14 cellular contexts compared by ENCODE assay signal in genomic region chr12:75961878-75962277, GRCh38.
DNase-seq lines count a peak whose midpoint lies in the region; ATAC-seq and TF ChIP-seq lines count a peak whose summit lies in the region.
"Had no signal": no experiment of that assay in that cellular context is flagged by ENCODE, and none has a peak within 500 bp of the region (broad histone marks: within the 10 kb centered on the region; RNA-seq: fewer than 3 reads in every experiment).

No MANE protein-coding gene starts in this region.

- CTCF ChIA-PET in IMR-90 (lab: Yijun Ruan, JAX) = interaction anchor here (0.6 to 1.3 kb wide), 2 partner anchors 11 to 13 kb away, joined by 3 read pairs; no protein-coding TSS in a partner anchor

- TF ChIP-seq EP300 in gastroesophageal sphincter (IDR thresholded peaks at IDR 0.05) = no peak

- no peak overlapping the region for H2BK5ac ChIP-seq in IMR-90 (ENCODE audit: low read depth, low read length, poor library complexity, severe bottlenecking)
- H2BK5ac ChIP-seq in trophoblast cell (ENCODE audit: low read depth, low read length, poor library complexity) = no peak overlapping the region

- no peak overlapping the region for H2AK9ac ChIP-seq in IMR-90 (replicated peaks; ENCODE audit: low read depth, low read length, poor library complexity)

- WGBS in IMR-90 (ENCODE audit: extremely low coverage in 2 of 2, insufficient read length in 1 of 2), 2 experiments = 100% methylated on average over 1 of the region's 4 CpGs; no CpG with 5 or more reads in 1 of the 2 experiments
- no CpG with 5 or more reads among the region's 4 CpGs for WGBS in trophoblast cell (ENCODE audit: extremely low coverage, insufficient coverage, insufficient read length)
- WGBS in gastroesophageal sphincter (ENCODE audit: low coverage in 1 of 2), 2 donors = 100% methylated on average over 1 to 3 of the region's 4 CpGs
- WGBS in heart left ventricle, 4 donors = 95 to 99% (median 98%) methylated on average over 4 of the region's 4 CpGs

- no peak overlapping the region for H3K56ac ChIP-seq in IMR-90 (ENCODE audit: extremely low read depth, insufficient read depth, low read length)

- H4K20me1 ChIP-seq in IMR-90 (ENCODE audit: insufficient read depth, low read length) = no peaks in the 10 kb centered on the region

- no peaks in the 10 kb centered on the region for H3K36me3 ChIP-seq in IMR-90 (ENCODE audit: control insufficient read depth, insufficient read depth, low read length)
- H3K36me3 ChIP-seq in trophoblast cell (ENCODE audit: control insufficient read depth in 1 of 2, insufficient read depth in 2 of 2, low read length in 2 of 2) = no peaks in the 10 kb centered on the region
- H3K36me3 ChIP-seq in gastroesophageal sphincter = no peaks in the 10 kb centered on the region
- no peaks in the 10 kb centered on the region for H3K36me3 ChIP-seq in heart left ventricle
- H3K36me3 ChIP-seq: BE2C had no signal

- no peak overlapping the region for H2BK20ac ChIP-seq in IMR-90 (ENCODE audit: low read depth, low read length)

- H2AFZ ChIP-seq in IMR-90 (replicated peaks; ENCODE audit: low read length, poor library complexity) (peak overlapping the region; percentile 18), trophoblast cell (ENCODE audit: insufficient read depth, low read length, poor library complexity) (no peak overlapping the region)

- dilution Hi-C loops in IMR-90 (cut with HindIII; ENCODE audit: low sequenced_read_pairs, unreplicated experiment) = no loop called here

- H3K4me2 ChIP-seq in IMR-90 (ENCODE audit: low read depth, low read length) (no peak overlapping the region), trophoblast cell (ENCODE audit: low read length) (no peak overlapping the region)
- H3K4me2 ChIP-seq: A549 had no signal

- peaks cover 1% of the 10 kb centered on the region for H3K79me2 ChIP-seq in trophoblast cell (ENCODE audit: control insufficient read depth, insufficient read depth, low read length, poor library complexity)

- no peak overlapping the region; the same call in 2 of the 3 replicates for H2BK15ac ChIP-seq in IMR-90 (ENCODE audit: low read depth, low read length)

- H3K27ac ChIP-seq in IMR-90 (ENCODE audit: insufficient read depth, low read length) (no peak overlapping the region), trophoblast cell (ENCODE audit: low read depth, low read length) (no peak overlapping the region), gastroesophageal sphincter (no peak overlapping the region), heart left ventricle (no peak overlapping the region)
- H3K27ac ChIP-seq: C4-2B had no signal

- no peak for ATAC-seq in IMR-90 (ENCODE audit: low read depth)
- peak; percentile 75 for ATAC-seq in esophagus mucosa
- no peak for ATAC-seq in gastroesophageal sphincter
- no peak for ATAC-seq in heart left ventricle
- ATAC-seq: A549 had no signal

- no peak for TF ChIP-seq POLR2A in IMR-90 (IDR thresholded peaks at IDR 0.05; ENCODE audit: low read depth, low read length)
- TF ChIP-seq POLR2A in gastroesophageal sphincter (IDR thresholded peaks at IDR 0.05) = no peak
- no peak for TF ChIP-seq POLR2A in heart left ventricle (IDR thresholded peaks at IDR 0.05)

- DNase-seq in IMR-90 (no peak), SW480 (ENCODE audit: low spot score) (peak; percentile 91), trophoblast cell (no peak), heart left ventricle (no peak)
- DNase-seq in effector CD4-positive, alpha-beta T cell = no peak
- DNase-seq: BE2C; CD4-positive, alpha-beta memory T cell; COR-L47; DND-41; GDM1 had no signal

- H3K9ac ChIP-seq in IMR-90 (ENCODE audit: low read depth, low read length) (no peak overlapping the region), trophoblast cell (ENCODE audit: low read length) (no peak overlapping the region)

- no peak overlapping the region for H3K14ac ChIP-seq in IMR-90 (replicated peaks; ENCODE audit: low read depth, low read length)
- H3K14ac ChIP-seq in trophoblast cell (ENCODE audit: low read length) = no peak overlapping the region

- H2BK120ac ChIP-seq in IMR-90 (ENCODE audit: low read depth, low read length) (no peak overlapping the region), trophoblast cell (ENCODE audit: insufficient read depth, low read length, poor library complexity) (no peak overlapping the region)

- in situ Hi-C loops in IMR-90 (cut with MboI; ENCODE audit: low sequenced_read_pairs) = no loop called here

- POLR2A ChIA-PET in IMR-90 (lab: Charles Lee; ENCODE audit: unreplicated experiment) = no interaction called here

- H3K4ac ChIP-seq in IMR-90 (ENCODE audit: low read depth, low read length) (no peak overlapping the region; the same call in 1 of the 2 replicates), trophoblast cell (ENCODE audit: low read depth, low read length) (no peak overlapping the region)

- TF ChIP-seq RAD21 in IMR-90 (IDR thresholded peaks at IDR 0.05; ENCODE audit: low read length) = no peak

- peaks cover 12% of the 10 kb centered on the region for H3K4me1 ChIP-seq in IMR-90 (ENCODE audit: control insufficient read depth, insufficient read depth, low read length)
- peaks cover 0 to 3% of the 10 kb centered on the region in 2 experiments for H3K4me1 ChIP-seq in trophoblast cell (ENCODE audit: control insufficient read depth in 1 of 2, insufficient read depth in 2 of 2, low read length in 2 of 2)
- no peaks in the 10 kb centered on the region for H3K4me1 ChIP-seq in gastroesophageal sphincter
- H3K4me1 ChIP-seq in heart left ventricle = peaks cover 0 to 20% (median 8%) of the 10 kb centered on the region in 12 donors
- H3K4me1 ChIP-seq: BE2C had no signal

- no peaks in the 10 kb centered on the region for H3K9me3 ChIP-seq in IMR-90 (ENCODE audit: control insufficient read depth, insufficient read depth, low read length)
- H3K9me3 ChIP-seq in trophoblast cell (ENCODE audit: insufficient read depth, low read depth, low read length) = peaks cover 1% of the 10 kb centered on the region
- H3K9me3 ChIP-seq in gastroesophageal sphincter = no peaks in the 10 kb centered on the region
- no peaks in the 10 kb centered on the region for H3K9me3 ChIP-seq in heart left ventricle
- H3K9me3 ChIP-seq: A549, BE2C had no signal

- H3K23ac ChIP-seq in IMR-90 (ENCODE audit: low read depth, low read length) (no peak overlapping the region), trophoblast cell (ENCODE audit: low read length) (no peak overlapping the region)

- no peak overlapping the region for H4K91ac ChIP-seq in IMR-90 (ENCODE audit: insufficient read depth, low read depth, low read length)
- H4K91ac ChIP-seq in trophoblast cell (ENCODE audit: low read depth, low read length) = no peak overlapping the region

- no peak for TF ChIP-seq CTCF in IMR-90 (conservative IDR thresholded peaks at IDR 0.05; ENCODE audit: low read depth, low read length)
- no peak for TF ChIP-seq CTCF in gastroesophageal sphincter (IDR thresholded peaks at IDR 0.05)
- TF ChIP-seq CTCF in heart left ventricle (IDR thresholded peaks at IDR 0.05) = no peak

- no TSS peak for BruUV-seq in IMR-90 (replicated peaks; lab: Mats Ljungman, UMichigan)

- H3K79me1 ChIP-seq in IMR-90 (ENCODE audit: low read depth in 1 of 2, low read length in 2 of 2) (no peaks in the 10 kb centered on the region), trophoblast cell (ENCODE audit: low read length) (no peaks in the 10 kb centered on the region)

- H3K27me3 ChIP-seq in IMR-90 (ENCODE audit: control insufficient read depth, insufficient read depth, low read length) = no peaks in the 10 kb centered on the region
- no peaks in the 10 kb centered on the region for H3K27me3 ChIP-seq in trophoblast cell (ENCODE audit: insufficient read depth, low read length)
- H3K27me3 ChIP-seq in gastroesophageal sphincter = no peaks in the 10 kb centered on the region
- no peaks in the 10 kb centered on the region for H3K27me3 ChIP-seq in heart left ventricle
- H3K27me3 ChIP-seq: BE2C had no signal

- no peak overlapping the region for H4K8ac ChIP-seq in IMR-90 (ENCODE audit: low read depth in 2 of 2, low read length in 2 of 2)
- no peak overlapping the region for H4K8ac ChIP-seq in trophoblast cell (ENCODE audit: low read depth, low read length)

- intact Hi-C loops in IMR-90 (cut with micrococcal nuclease) = loop anchor here (5.0 kb wide), 1 partner anchor 755 kb away; the partner anchor contains the start of gene KCNC2
- intact Hi-C loops in heart left ventricle (cut with DNase I) = no loop called here

- no peak overlapping the region for H4K12ac ChIP-seq in trophoblast cell (ENCODE audit: low read depth, low read length)

- peak overlapping the region; percentile 68 for H2AK5ac ChIP-seq in IMR-90 (ENCODE audit: low read depth, low read length)
- no peak overlapping the region for H2AK5ac ChIP-seq in trophoblast cell (ENCODE audit: low read length)

- H3K4me3 ChIP-seq in IMR-90 (ENCODE audit: insufficient read depth, low read depth, low read length) = no peak overlapping the region
- peak overlapping the region; percentile 37 for H3K4me3 ChIP-seq in trophoblast cell (ENCODE audit: low read depth, low read length)
- H3K4me3 ChIP-seq in gastroesophageal sphincter = no peak overlapping the region
- H3K4me3 ChIP-seq in heart left ventricle = no peak overlapping the region
- H3K4me3 ChIP-seq: A549 had no signal

- H4K5ac ChIP-seq in IMR-90 (ENCODE audit: low read depth, low read length) = no peak overlapping the region

- H3K18ac ChIP-seq in IMR-90 (ENCODE audit: low read depth, low read length) (no peak overlapping the region), trophoblast cell (ENCODE audit: low read length) (no peak overlapping the region)

- H2BK12ac ChIP-seq in trophoblast cell (ENCODE audit: low read length) = no peak overlapping the region

- 0 out of 2 replicates have a peak, but pooled peaks cover 5% of the 10 kb centered on the region for H3K9me1 ChIP-seq in IMR-90 (ENCODE audit: insufficient read depth, low read length)

TF ChIP-seq in IMR-90, 13 proteins besides CTCF, POLR2A, EP300 and RAD21:
- no peak for TF ChIP-seq RCOR1 (IDR thresholded peaks at IDR 0.05; ENCODE audit: insufficient replicate concordance, low read length)
